ENCODE assay signal across 8 cellular contexts in the genomic region with DNA sequence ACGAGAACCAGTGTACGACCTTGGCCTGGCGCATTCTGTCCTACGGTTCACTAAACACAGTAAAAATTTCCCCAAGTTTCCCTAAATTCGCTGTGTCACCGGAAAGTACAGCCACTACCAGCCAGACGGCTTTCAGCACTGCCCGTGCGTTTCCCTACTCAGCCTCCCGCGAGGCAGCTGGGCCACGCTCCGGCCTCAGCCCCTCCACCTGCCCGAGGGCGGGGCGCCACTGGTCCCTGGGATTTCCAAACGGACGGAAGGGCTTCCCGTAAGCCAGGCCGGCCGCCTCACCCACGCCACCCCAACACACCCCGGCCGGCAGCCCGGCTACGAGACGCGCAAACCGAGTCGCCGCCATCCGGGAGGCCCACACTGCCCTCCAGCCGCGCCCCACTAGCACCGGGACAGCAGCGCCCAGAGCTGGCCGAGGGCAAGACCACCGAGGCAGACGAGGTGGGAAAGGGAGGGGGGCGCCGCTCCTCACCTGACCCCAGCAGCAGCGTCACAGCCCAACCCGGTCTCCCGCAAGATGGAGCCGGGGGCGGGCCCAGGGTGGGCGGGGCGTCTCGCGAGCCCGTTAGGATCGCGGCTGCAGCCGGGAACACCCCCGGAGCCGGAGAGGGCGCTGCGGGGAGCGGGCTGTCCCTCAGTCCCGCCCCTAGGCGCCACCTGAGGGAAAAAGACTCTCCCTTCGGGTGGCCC. TPM values are rescaled to one million over a fixed set of nuclear protein-coding genes. Genes with fewer than 3 reads are reported as not detected.
DNase-seq lines count a peak whose midpoint lies in the region; ATAC-seq and TF ChIP-seq lines count a peak whose summit lies in the region.

ANXA7 (minus strand) TSS at position 531 of the 702 bp plus-strand sequence. CDS start 13,202 bp downstream, outside the sequence.

- peaks cover 13 to 50% of the 10 kb centered on the region in 2 donors for H3K4me1 ChIP-seq in left lung

- H3K27me3 ChIP-seq in left lung, result no peaks in the 10 kb centered on the region

- intact Hi-C loops in CD14-positive monocyte (cut with micrococcal nuclease) (loop anchor here (5.0 to 10.0 kb wide), 2 partner anchors 166 to 169 kb away; partner anchors contain the start of gene DNAJC9 (in 2 of the 2)), left lung (cut with DNase I) (no loop called here)

- H3K27ac Mint-ChIP-seq in CD14-positive monocyte, result peak within 1 kb of the TSS; percentile 90 to 99 (median 95)

- H3K36me3 Mint-ChIP-seq in CD14-positive monocyte, result peaks cover 5 to 14% of the 10 kb centered on the region in 2 donors

- H3K27ac ChIP-seq in left lung, result peak within 1 kb of the TSS; percentile 93 to 98

- peaks cover 5 to 16% (median 8%) of the 10 kb centered on the region in 3 donors for H3K27me3 Mint-ChIP-seq in CD14-positive monocyte (ENCODE audit: low read depth in 3 of 3)

- H3K36me3 ChIP-seq in left lung, result no peaks in the 10 kb centered on the region

- peak; percentile 87 for ATAC-seq in GM19324 (IDR thresholded peaks at IDR 0.05; ENCODE audit: low FRiP score, unreplicated experiment)
- peak; percentile 88 for ATAC-seq in HG03460 (IDR thresholded peaks at IDR 0.05; ENCODE audit: unreplicated experiment)
- peak; percentile 98 for ATAC-seq in left lung

- H3K9me3 Mint-ChIP-seq in CD14-positive monocyte, result peaks cover 0 to 5% (median 0%) of the 10 kb centered on the region in 7 donors

- H3K4me3 Mint-ChIP-seq in CD14-positive monocyte, result peak within 1 kb of the TSS; percentile 84 to 92

- no peaks in the 10 kb centered on the region for H3K9me3 ChIP-seq in left lung

- peaks cover 44% of the 10 kb centered on the region for H3K4me1 Mint-ChIP-seq in CD14-positive monocyte

- H3K4me3 ChIP-seq in left lung, result peak within 1 kb of the TSS; percentile 84 to 97

- no peak for TF ChIP-seq CTCF in CD14-positive monocyte (IDR thresholded peaks at IDR 0.05)
- peak in 1 of 2 donors; percentile 34 for TF ChIP-seq CTCF in left lung (IDR thresholded peaks at IDR 0.05)

- peak; percentile 85 for DNase-seq in CD14-positive monocyte (ENCODE audit: low spot score)
- DNase-seq in NCI-H748 (lab: John Stamatoyannopoulos, UW; ENCODE audit: unreplicated experiment), result peak; percentile 93
- peak; percentile 93 for DNase-seq in activated CD4-positive, alpha-beta T cell treated with anti-CD3 and anti-CD28 coated beads, Interleukin-2, amount 50 U/mL, for 1 hour
- DNase-seq in dedifferentiated amniotic fluid mesenchymal stem cell (ENCODE audit: extremely low spot score), result peak; percentile 77
- peak; percentile 95 to 100 for DNase-seq in left lung
- peak; percentile 89 for DNase-seq in stimulated activated CD4-positive, alpha-beta T cell treated with anti-CD3 and anti-CD28 coated beads, Interleukin-2, amount 100 ng/mL, for 4 hours (ENCODE audit: low read depth)

RNA-seq across cellular contexts. Expression of gene ANXA7, which starts in this region (rescaled TPM):
- 100 to 1,000 TPM; 173 to 199 TPM for polyA plus RNA-seq in CD14-positive monocyte
- 100 to 1,000 TPM in 1 of 2 donors, 10 to 100 TPM in 1; 99.4 to 118 TPM for total RNA-seq in left lung

Comparison
In these comparisons a context has a peak if more than half of its experiments do, and no peak if none do; other contexts are left out.
1. Peak in every context shown above with its lines: DNase-seq, ATAC-seq, H3K4me3 ChIP-seq and H3K27ac ChIP-seq.
2. intact Hi-C loops: an anchor here in CD14-positive monocyte (5.0 to 10.0 kb wide); none called in left lung.